ENCODE assay signal across 19 cellular contexts in genomic region chr16:60204221-60204620, GRCh38.
"Had no signal": no experiment of that assay in that cellular context is flagged by ENCODE, and none has a peak within 500 bp of the region (broad histone marks: within the 10 kb centered on the region; RNA-seq: fewer than 3 reads in every experiment).

No MANE protein-coding gene starts in this region.

- H3K9me3 ChIP-seq: upper lobe of left lung had no signal

- H3K27ac Mint-ChIP-seq: activated CD8-positive, alpha-beta memory T cell treated with anti-CD3 and anti-CD28 coated beads, Interleukin-2, amount 10 ng/mL, durations not matched to agents 7 days and 5 days; activated naive CD8-positive, alpha-beta T cell treated with anti-CD3 and anti-CD28 coated beads, Interleukin-2, amount 10 ng/mL, durations not matched to agents 7 days and 5 days; activated T-cell treated with anti-CD3 and anti-CD28 coated beads, Interleukin-2, amount 50 U/mL, for 24 hours; immature natural killer cell; nephron had no signal

- H3K27me3 Mint-ChIP-seq: activated CD8-positive, alpha-beta memory T cell treated with anti-CD3 and anti-CD28 coated beads, Interleukin-2, amount 10 ng/mL, durations not matched to agents 7 days and 5 days; activated naive CD8-positive, alpha-beta T cell treated with anti-CD3 and anti-CD28 coated beads, Interleukin-2, amount 10 ng/mL, durations not matched to agents 7 days and 5 days; activated T-cell treated with anti-CD3 and anti-CD28 coated beads, Interleukin-2, amount 50 U/mL, for 24 hours had no signal

- H3K4me1 ChIP-seq: upper lobe of left lung had no signal

- H3K4me3 Mint-ChIP-seq: activated CD8-positive, alpha-beta memory T cell treated with anti-CD3 and anti-CD28 coated beads, Interleukin-2, amount 10 ng/mL, durations not matched to agents 7 days and 5 days; activated naive CD8-positive, alpha-beta T cell treated with anti-CD3 and anti-CD28 coated beads, Interleukin-2, amount 10 ng/mL, durations not matched to agents 7 days and 5 days; activated T-cell treated with anti-CD3 and anti-CD28 coated beads, Interleukin-2, amount 50 U/mL, for 24 hours; immature natural killer cell; nephron had no signal

- H3K36me3 ChIP-seq: upper lobe of left lung had no signal

- DNase-seq: activated CD4-positive, alpha-beta T cell treated with anti-CD3 and anti-CD28 coated beads for 1 hour; activated CD4-positive, alpha-beta T cell treated with anti-CD3 and anti-CD28 coated beads, Interleukin-2, amount 50 U/mL, for 48 hours; activated CD8-positive, alpha-beta memory T cell treated with anti-CD3 and anti-CD28 coated beads, Interleukin-2, amount 10 ng/mL, durations not matched to agents 7 days and 5 days; activated gamma-delta T cell treated with Interleukin-2 at 50 U/mL for 16 hours; activated naive CD8-positive, alpha-beta T cell treated with anti-CD3 and anti-CD28 coated beads, Interleukin-2, amount 10 ng/mL, durations not matched to agents 7 days and 5 days; activated T-cell treated with anti-CD3 and anti-CD28 coated beads, Interleukin-2, amount 50 U/mL, for 24 hours; central memory CD4-positive, alpha-beta T cell; effector CD4-positive, alpha-beta T cell; glutamatergic neuron; immature natural killer cell; mucosa of descending colon; stimulated activated CD4-positive, alpha-beta T cell treated with anti-CD3 and anti-CD28 coated beads, Interleukin-4, amount 100 ng/mL, for 1 hour; stimulated activated CD8-positive, alpha-beta memory T cell treated with anti-CD3 and anti-CD28 coated beads, Interleukin-4, amount 100 ng/mL, for 48 hours; stimulated activated naive CD8-positive, alpha-beta T cell treated with anti-CD3 and anti-CD28 coated beads, Interleukin-15, Interleukin-2, amounts not matched to agents 100 U/mL and 50 U/mL, for 24 hours; upper lobe of left lung had no signal

- H3K27ac ChIP-seq: coronary artery, epithelial cell of prostate, upper lobe of left lung had no signal

- H3K4me3 ChIP-seq: coronary artery, lung, mucosa of descending colon, upper lobe of left lung had no signal

- H3K9me3 Mint-ChIP-seq: nephron had no signal

- H3K27me3 ChIP-seq: upper lobe of left lung had no signal

- H3K4me1 Mint-ChIP-seq: activated CD8-positive, alpha-beta memory T cell treated with anti-CD3 and anti-CD28 coated beads, Interleukin-2, amount 10 ng/mL, durations not matched to agents 7 days and 5 days; activated naive CD8-positive, alpha-beta T cell treated with anti-CD3 and anti-CD28 coated beads, Interleukin-2, amount 10 ng/mL, durations not matched to agents 7 days and 5 days; immature natural killer cell had no signal

- H3K36me3 Mint-ChIP-seq: activated CD8-positive, alpha-beta memory T cell treated with anti-CD3 and anti-CD28 coated beads, Interleukin-2, amount 10 ng/mL, durations not matched to agents 7 days and 5 days; activated naive CD8-positive, alpha-beta T cell treated with anti-CD3 and anti-CD28 coated beads, Interleukin-2, amount 10 ng/mL, durations not matched to agents 7 days and 5 days had no signal
